25 cellular contexts compared by ENCODE assay signal in genomic region chr17:73851921-73852320, GRCh38.
"Had no signal": no experiment of that assay in that cellular context is flagged by ENCODE, and none has a peak within 500 bp of the region (broad histone marks: within the 10 kb centered on the region; RNA-seq: fewer than 3 reads in every experiment).

No MANE protein-coding gene starts in this region.

- H3K4me1 Mint-ChIP-seq: mesothelial cell of epicardium; naive B cell; stimulated activated effector memory CD8-positive, alpha-beta T cell treated with anti-CD3 and anti-CD28 coated beads, Interleukin-12 subunit alpha, Interleukin-12 subunit beta, amount 100 ng/mL, for 72 hours had no signal

- DNase-seq: hypothalamus; immature natural killer cell; kidney; left colon; left lung; lower lobe of right lung; mammary epithelial cell; mesendoderm; naive B cell; pancreas; retina; right cardiac atrium; sigmoid colon; small intestine; spleen; stimulated activated CD4-positive, alpha-beta T cell treated with anti-CD3 and anti-CD28 coated beads, Interleukin-4, amount 100 ng/mL, for 24 hours; upper lobe of left lung had no signal

- ATAC-seq: left colon; left lung; lower lobe of right lung; natural killer cell treated with Interleukin-12 subunit alpha and Interleukin-12 subunit beta and Interleukin-15 and Interleukin-18, amount 100 ng/mL, for 72 hours; pancreas; right cardiac atrium; stimulated activated effector memory CD8-positive, alpha-beta T cell treated with anti-CD3 and anti-CD28 coated beads, Interleukin-12 subunit alpha, Interleukin-12 subunit beta, amount 100 ng/mL, for 72 hours had no signal

- H3K9me3 Mint-ChIP-seq: natural killer cell treated with Interleukin-12 subunit alpha and Interleukin-12 subunit beta and Interleukin-15 and Interleukin-18, amount 100 ng/mL, for 72 hours had no signal

- H3K27ac ChIP-seq: left lung, lower lobe of right lung, pancreas, prostate gland, sigmoid colon, spleen, suprapubic skin, tibial nerve, upper lobe of left lung, vagina had no signal

- H3K36me3 Mint-ChIP-seq: mesothelial cell of epicardium; naive B cell; natural killer cell treated with Interleukin-12 subunit alpha and Interleukin-12 subunit beta and Interleukin-15 and Interleukin-18, amount 100 ng/mL, for 72 hours; stimulated activated effector memory CD8-positive, alpha-beta T cell treated with anti-CD3 and anti-CD28 coated beads, Interleukin-12 subunit alpha, Interleukin-12 subunit beta, amount 100 ng/mL, for 72 hours had no signal

- H3K4me3 Mint-ChIP-seq: immature natural killer cell; mesothelial cell of epicardium; naive B cell; natural killer cell treated with Interleukin-12 subunit alpha and Interleukin-12 subunit beta and Interleukin-15 and Interleukin-18, amount 100 ng/mL, for 72 hours; stimulated activated effector memory CD8-positive, alpha-beta T cell treated with anti-CD3 and anti-CD28 coated beads, Interleukin-12 subunit alpha, Interleukin-12 subunit beta, amount 100 ng/mL, for 72 hours; stimulated activated naive CD8-positive, alpha-beta T cell treated with anti-CD3 and anti-CD28 coated beads, Interleukin-15, Interleukin-2, amounts not matched to agents 100 ng/mL and 50 ng/mL, for 24 hours had no signal

- H3K27ac Mint-ChIP-seq: mesothelial cell of epicardium; natural killer cell treated with Interleukin-12 subunit alpha and Interleukin-12 subunit beta and Interleukin-15 and Interleukin-18, amount 100 ng/mL, for 72 hours; stimulated activated effector memory CD8-positive, alpha-beta T cell treated with anti-CD3 and anti-CD28 coated beads, Interleukin-12 subunit alpha, Interleukin-12 subunit beta, amount 100 ng/mL, for 72 hours; stimulated activated naive CD8-positive, alpha-beta T cell treated with anti-CD3 and anti-CD28 coated beads, Interleukin-15, Interleukin-2, amounts not matched to agents 100 ng/mL and 50 ng/mL, for 24 hours had no signal

- H3K9me3 ChIP-seq: lower lobe of right lung, pancreas, prostate gland, suprapubic skin, upper lobe of left lung, vagina had no signal

- H3K27me3 Mint-ChIP-seq: natural killer cell treated with Interleukin-12 subunit alpha and Interleukin-12 subunit beta and Interleukin-15 and Interleukin-18, amount 100 ng/mL, for 72 hours; stimulated activated naive CD8-positive, alpha-beta T cell treated with anti-CD3 and anti-CD28 coated beads, Interleukin-15, Interleukin-2, amounts not matched to agents 100 ng/mL and 50 ng/mL, for 24 hours had no signal

- H3K4me3 ChIP-seq: left lung, lower lobe of right lung, pancreas, prostate gland, sigmoid colon, spleen, suprapubic skin, tibial nerve, upper lobe of left lung, vagina had no signal

- H3K27me3 ChIP-seq: left lung, pancreas, tibial nerve, upper lobe of left lung, vagina had no signal

- H3K36me3 ChIP-seq: left lung, lower lobe of right lung, pancreas, prostate gland, sigmoid colon, spleen, suprapubic skin, tibial nerve, upper lobe of left lung, vagina had no signal

- H3K4me1 ChIP-seq: left lung, lower lobe of right lung, pancreas, prostate gland, sigmoid colon, tibial nerve, upper lobe of left lung had no signal
